19 cellular contexts compared by ENCODE assay signal in the genomic region with DNA sequence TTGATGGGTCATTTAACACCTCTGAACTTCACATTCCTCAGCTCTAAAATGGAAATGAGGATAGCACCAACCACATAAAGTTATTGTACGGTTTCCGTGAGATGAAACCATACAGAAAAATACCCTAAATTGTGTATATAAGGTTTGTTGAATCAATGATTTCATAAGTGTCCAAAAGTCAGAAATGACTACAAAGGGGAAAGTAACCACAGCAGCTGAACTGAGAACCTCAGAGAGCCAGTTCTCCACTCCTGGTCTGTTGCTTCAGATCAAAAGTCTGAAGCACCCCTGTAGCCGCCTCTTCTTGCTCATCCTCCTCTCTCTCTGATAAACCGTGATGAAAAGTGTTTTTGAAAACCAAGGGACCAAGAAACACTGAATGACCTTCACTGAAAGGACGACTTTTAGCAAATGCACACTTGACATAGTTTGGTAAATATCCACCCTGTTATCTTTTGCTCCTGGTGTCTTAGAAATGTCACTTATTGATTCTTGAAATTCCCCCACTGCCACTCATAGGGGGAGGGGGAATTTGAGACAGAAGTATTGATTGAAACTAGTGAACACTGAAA.
A peak's percentile ranks its signal among the peaks of the same experiment; 100 is the strongest.
DNase-seq lines count a peak whose midpoint lies in the region; ATAC-seq and TF ChIP-seq lines count a peak whose summit lies in the region.
"Had no signal": no experiment of that assay in that cellular context is flagged by ENCODE, and none has a peak within 500 bp of the region (broad histone marks: within the 10 kb centered on the region; RNA-seq: fewer than 3 reads in every experiment).

No MANE protein-coding gene starts in this region.

- no peak overlapping the region for H3K14ac ChIP-seq in mesenchymal stem cell (ENCODE audit: low read length in 2 of 2)

- H3K4me2 ChIP-seq in mesenchymal stem cell (ENCODE audit: low read length, poor library complexity, severe bottlenecking) = no peak overlapping the region

- H2AFZ ChIP-seq in mesenchymal stem cell (ENCODE audit: low read depth, low read length) = no peak overlapping the region

- no peaks in the 10 kb centered on the region for H3K4me1 ChIP-seq in mesenchymal stem cell (ENCODE audit: control insufficient read depth, insufficient read depth, low read depth, low read length)

- H3K36me3 Mint-ChIP-seq in activated naive CD4-positive, alpha-beta T cell treated with anti-CD3 and anti-CD28 coated beads, Interleukin-2, amount 50 U/mL, for 72 hours = no peaks in the 10 kb centered on the region
- H3K36me3 Mint-ChIP-seq in stimulated activated naive B cell treated with anti-CD40 and anti-IgM and Interleukin-4, amounts not matched to agents 10 μg/mL and 1 μg/mL and 100 μg/mL, for 72 hours = no peaks in the 10 kb centered on the region
- H3K36me3 Mint-ChIP-seq: immature natural killer cell; natural killer cell treated with Interleukin-12 subunit alpha and Interleukin-12 subunit beta and Interleukin-15 and Interleukin-18, amount 100 ng/mL, for 72 hours had no signal

- H4K91ac ChIP-seq in mesenchymal stem cell (ENCODE audit: low read length) = no peak overlapping the region

- no peak overlapping the region for H3K4me3 Mint-ChIP-seq in stimulated activated naive B cell treated with anti-CD40 and anti-IgM and Interleukin-4, amounts not matched to agents 10 μg/mL and 1 μg/mL and 100 μg/mL, for 72 hours
- H3K4me3 Mint-ChIP-seq: immature natural killer cell; natural killer cell treated with Interleukin-12 subunit alpha and Interleukin-12 subunit beta and Interleukin-15 and Interleukin-18, amount 100 ng/mL, for 72 hours had no signal

- no peak overlapping the region for H3K27ac ChIP-seq in mesenchymal stem cell (ENCODE audit: low read length, poor library complexity, severe bottlenecking)
- H3K27ac ChIP-seq: BLaER1 treated with 17β-estradiol and CSF1 and Interleukin-3, amounts not matched to agents 10 nM and 100 nM had no signal

- no peaks in the 10 kb centered on the region for H3K9me3 Mint-ChIP-seq in activated naive CD4-positive, alpha-beta T cell treated with anti-CD3 and anti-CD28 coated beads, Interleukin-2, amount 50 U/mL, for 72 hours
- H3K9me3 Mint-ChIP-seq in stimulated activated naive B cell treated with anti-CD40 and anti-IgM and Interleukin-4, amounts not matched to agents 10 μg/mL and 1 μg/mL and 100 μg/mL, for 72 hours = no peaks in the 10 kb centered on the region
- H3K9me3 Mint-ChIP-seq: activated T-helper 2 cell treated with anti-CD3 and anti-CD28 coated beads, Interferon-gamma antibody, Interleukin-2, Interleukin-4, amounts not matched to agents 10 μg/mL and 5 μg/mL and 100 μg/mL, durations not matched to agents 14 hours and 24 hours and 36 hours; immature natural killer cell; natural killer cell treated with Interleukin-12 subunit alpha and Interleukin-12 subunit beta and Interleukin-15 and Interleukin-18, amount 100 ng/mL, for 72 hours had no signal

- WGBS in mesenchymal stem cell = 91% methylated on average over 3 of the region's 5 CpGs

- H4K8ac ChIP-seq in mesenchymal stem cell (ENCODE audit: low read length) = no peak overlapping the region

- peak; percentile 20 to 60 for ATAC-seq in activated naive CD4-positive, alpha-beta T cell treated with anti-CD3 and anti-CD28 coated beads, Interleukin-2, amount 50 U/mL, for 72 hours
- ATAC-seq in HG02623 (IDR thresholded peaks at IDR 0.05; ENCODE audit: unreplicated experiment) (peak; percentile 47), HG03354 (IDR thresholded peaks at IDR 0.05; ENCODE audit: poor library complexity, severe bottlenecking, unreplicated experiment) (peak; percentile 76), SK-N-SH treated with all-trans-retinoic acid at 6 μM for 48 hours (no peak)
- peak; percentile 81 to 82 for ATAC-seq in stimulated activated naive B cell treated with anti-CD40 and anti-IgM and Interleukin-4, amounts not matched to agents 10 μg/mL and 1 μg/mL and 100 μg/mL, for 72 hours (replicated peaks)
- ATAC-seq: HCT116; natural killer cell treated with Interleukin-12 subunit alpha and Interleukin-12 subunit beta and Interleukin-15 and Interleukin-18, amount 100 ng/mL, for 72 hours had no signal

- no peak overlapping the region for H3K9ac ChIP-seq in mesenchymal stem cell (ENCODE audit: low read length)
- H3K9ac ChIP-seq: BLaER1 treated with 17β-estradiol and CSF1 and Interleukin-3, amounts not matched to agents 10 nM and 100 nM had no signal

- peaks cover 2 to 77% of the 10 kb centered on the region in 2 experiments for H3K36me3 ChIP-seq in mesenchymal stem cell (ENCODE audit: control insufficient read depth in 1 of 2, insufficient read depth in 2 of 2, low read depth in 1 of 2, low read length in 2 of 2)
- H3K36me3 ChIP-seq: BLaER1 treated with 17β-estradiol and CSF1 and Interleukin-3, amounts not matched to agents 10 nM and 100 nM had no signal

- H2BK5ac ChIP-seq in mesenchymal stem cell (ENCODE audit: low read depth, low read length, poor library complexity, severe bottlenecking) = no peak overlapping the region

- H2BK12ac ChIP-seq in mesenchymal stem cell (ENCODE audit: low read length in 2 of 2) = no peak overlapping the region

- H3K18ac ChIP-seq in mesenchymal stem cell (ENCODE audit: low read depth in 1 of 2, low read length in 2 of 2) = no peak overlapping the region

- no peak overlapping the region for H3K23ac ChIP-seq in mesenchymal stem cell (ENCODE audit: low read length in 2 of 2)

- H3K27me3 Mint-ChIP-seq in stimulated activated naive B cell treated with anti-CD40 and anti-IgM and Interleukin-4, amounts not matched to agents 10 μg/mL and 1 μg/mL and 100 μg/mL, for 72 hours = no peaks in the 10 kb centered on the region

- no peak overlapping the region for H2BK120ac ChIP-seq in mesenchymal stem cell (ENCODE audit: low read depth, low read length)

- no peak overlapping the region for H3K4ac ChIP-seq in mesenchymal stem cell (ENCODE audit: low read depth in 1 of 2, low read length in 2 of 2)

- H3K4me1 Mint-ChIP-seq in stimulated activated naive B cell treated with anti-CD40 and anti-IgM and Interleukin-4, amounts not matched to agents 10 μg/mL and 1 μg/mL and 100 μg/mL, for 72 hours = no peaks in the 10 kb centered on the region
- H3K4me1 Mint-ChIP-seq: immature natural killer cell had no signal

- no peak overlapping the region for H3K27ac Mint-ChIP-seq in activated naive CD4-positive, alpha-beta T cell treated with anti-CD3 and anti-CD28 coated beads, Interleukin-2, amount 50 U/mL, for 72 hours
- no peak overlapping the region for H3K27ac Mint-ChIP-seq in stimulated activated naive B cell treated with anti-CD40 and anti-IgM and Interleukin-4, amounts not matched to agents 10 μg/mL and 1 μg/mL and 100 μg/mL, for 72 hours
- H3K27ac Mint-ChIP-seq: activated T-helper 2 cell treated with anti-CD3 and anti-CD28 coated beads, Interferon-gamma antibody, Interleukin-2, Interleukin-4, amounts not matched to agents 10 μg/mL and 5 μg/mL and 100 μg/mL, durations not matched to agents 14 hours and 24 hours and 36 hours; immature natural killer cell; natural killer cell treated with Interleukin-12 subunit alpha and Interleukin-12 subunit beta and Interleukin-15 and Interleukin-18, amount 100 ng/mL, for 72 hours had no signal

- H3K4me3 ChIP-seq in mesenchymal stem cell (ENCODE audit: insufficient read depth in 1 of 2, low read depth in 1 of 2, low read length in 2 of 2) = no peak overlapping the region
- H3K4me3 ChIP-seq: ascending aorta; BLaER1 treated with 17β-estradiol and CSF1 and Interleukin-3, amounts not matched to agents 10 nM and 100 nM; lung had no signal

- H2AK5ac ChIP-seq in mesenchymal stem cell (ENCODE audit: low read length, severe bottlenecking) = no peak overlapping the region

- H2BK15ac ChIP-seq in mesenchymal stem cell (ENCODE audit: low read depth, poor library complexity, severe bottlenecking) = no peak overlapping the region

- DNase-seq in activated naive CD4-positive, alpha-beta T cell treated with anti-CD3 and anti-CD28 coated beads, Interleukin-2, amount 50 U/mL, for 72 hours (ENCODE audit: low spot score in 2 of 2) = no peak
- DNase-seq in activated naive CD4-positive, alpha-beta T cell (lab: John Stamatoyannopoulos, UW) = no peak
- DNase-seq in stimulated activated naive B cell treated with anti-CD40 and anti-IgM and Interleukin-4, amounts not matched to agents 10 μg/mL and 1 μg/mL and 100 μg/mL, for 72 hours = no peak
- DNase-seq in mesenchymal stem cell (no peak), NCI-H446 (lab: John Stamatoyannopoulos, UW) (no peak)
- DNase-seq: 8988T, cortex of kidney, DMS53, immature natural killer cell, NCI-H146 had no signal

- H3K79me1 ChIP-seq in mesenchymal stem cell (replicated peaks; ENCODE audit: low read length, poor library complexity, severe bottlenecking) = peaks cover 15% of the 10 kb centered on the region

- no peaks in the 10 kb centered on the region for H3K9me3 ChIP-seq in mesenchymal stem cell (ENCODE audit: control insufficient read depth, low read length)
- H3K9me3 ChIP-seq: ascending aorta; BLaER1 treated with 17β-estradiol and CSF1 and Interleukin-3, amounts not matched to agents 10 nM and 100 nM had no signal

- H3K27me3 ChIP-seq in mesenchymal stem cell (ENCODE audit: control insufficient read depth in 1 of 2, insufficient read depth in 1 of 2, low read length in 2 of 2) = no peaks in the 10 kb centered on the region
- H3K27me3 ChIP-seq: ascending aorta; BLaER1 treated with 17β-estradiol and CSF1 and Interleukin-3, amounts not matched to agents 10 nM and 100 nM had no signal

TF ChIP-seq in SK-N-SH treated with all-trans-retinoic acid at 6 μM for 48 hours, 23 proteins besides CTCF, POLR2A, EP300 and RAD21:
- TF ChIP-seq TCF4 (CRISPR knock-in tag; IDR thresholded peaks at IDR 0.05; ENCODE audit: borderline replicate concordance) = no peak
- no peak for TF ChIP-seq ZNF8 (CRISPR knock-in tag; IDR thresholded peaks at IDR 0.05)
